ENCODE assay signal across 29 cellular contexts in genomic region chr1:44043176-44044070, GRCh38. TPM values are rescaled to one million over a fixed set of nuclear protein-coding genes. Genes with fewer than 3 reads are reported as not detected.
A peak's percentile ranks its signal among the peaks of the same experiment; 100 is the strongest.
DNase-seq lines count a peak whose midpoint lies in the region; ATAC-seq and TF ChIP-seq lines count a peak whose summit lies in the region.
"Had no signal": no experiment of that assay in that cellular context is flagged by ENCODE, and none has a peak within 500 bp of the region (broad histone marks: within the 10 kb centered on the region; RNA-seq: fewer than 3 reads in every experiment).

No MANE protein-coding gene starts in this region.

- DNase-seq in NCI-H82 (lab: John Stamatoyannopoulos, UW) (peak; percentile 95), endodermal cell (peak; percentile 43), mucosa of descending colon (no peak), dermis blood vessel endothelial cell (no peak), NCI-H2081 treated with DMSO at 0.1 percent for 48 hours (lab: John Stamatoyannopoulos, UW) (no peak), KG1 (lab: John Stamatoyannopoulos, UW) (no peak)
- DNase-seq in effector memory CD8-positive, alpha-beta T cell: no peak
- DNase-seq: activated CD4-positive, alpha-beta T cell treated with anti-CD3 and anti-CD28 coated beads, Interleukin-2, amount 50 U/mL, for 48 hours; activated gamma-delta T cell treated with Interleukin-2 at 50 U/mL for 16 hours; activated naive CD8-positive, alpha-beta T cell treated with anti-CD3 and anti-CD28 coated beads, Interleukin-2, amount 50 U/mL, for 24 hours; activated T-cell treated with anti-CD3 and anti-CD28 coated beads, Interleukin-2, amount 50 U/mL, for 48 hours; CD8-positive, alpha-beta T cell; central memory CD4-positive, alpha-beta T cell; GOT3; hippocampal formation; Kasumi-1; MV-4-11; NCI-H1436 treated with DMSO at 0.1 percent for 48 hours; NCI-H774; small intestine; stimulated activated naive CD8-positive, alpha-beta T cell treated with anti-CD3 and anti-CD28 coated beads, Interleukin-15, Interleukin-2, amounts not matched to agents 100 U/mL and 50 U/mL, for 24 hours; uterus had no signal

- H3K4me2 ChIP-seq in BLaER1 treated with 17β-estradiol and CSF1 and Interleukin-3, amounts not matched to agents 10 nM and 100 nM: peak overlapping the region in 8 of 11 experiments; percentile 5 to 52 (median 34); a peak in 11 of 22 replicates

- H3K4me1 Mint-ChIP-seq in endodermal cell: peaks cover 4% of the 10 kb centered on the region
- H3K4me1 Mint-ChIP-seq in effector memory CD8-positive, alpha-beta T cell (ENCODE audit: low read depth in 2 of 2): peaks cover 2 to 3% of the 10 kb centered on the region in 2 donors

- no peaks in the 10 kb centered on the region for H3K9me3 ChIP-seq in BLaER1 treated with 17β-estradiol and CSF1 and Interleukin-3, amounts not matched to agents 10 nM and 100 nM (replicated peaks in 1 of 11)
- H3K9me3 ChIP-seq in endodermal cell (ENCODE audit: control insufficient read depth, low read length) (no peaks in the 10 kb centered on the region), mucosa of descending colon (no peaks in the 10 kb centered on the region)
- H3K9me3 ChIP-seq: right atrium auricular region, thoracic aorta, uterus had no signal

- no peak overlapping the region for H3K9ac ChIP-seq in BLaER1 treated with 17β-estradiol and CSF1 and Interleukin-3, amounts not matched to agents 10 nM and 100 nM
- H3K9ac ChIP-seq in endodermal cell (ENCODE audit: extremely low read depth, low read length, poor library complexity, severe bottlenecking): no peak overlapping the region
- H3K9ac ChIP-seq: parathyroid adenoma had no signal

- H3K27me3 ChIP-seq in BLaER1 treated with 17β-estradiol and CSF1 and Interleukin-3, amounts not matched to agents 10 nM and 100 nM: no peaks in the 10 kb centered on the region
- H3K27me3 ChIP-seq in endodermal cell (ENCODE audit: control insufficient read depth, insufficient read depth, low read length, poor library complexity, severe bottlenecking): no peaks in the 10 kb centered on the region
- H3K27me3 ChIP-seq: right atrium auricular region, uterus had no signal

- TF ChIP-seq CTCF in endodermal cell (conservative IDR thresholded peaks at IDR 0.05) (no peak), mucosa of descending colon (IDR thresholded peaks at IDR 0.05) (no peak)

- H3K36me3 Mint-ChIP-seq in endodermal cell (ENCODE audit: low read depth): no peaks in the 10 kb centered on the region
- no peaks in the 10 kb centered on the region for H3K36me3 Mint-ChIP-seq in effector memory CD8-positive, alpha-beta T cell (ENCODE audit: insufficient read depth)
- H3K36me3 Mint-ChIP-seq: CD8-positive, alpha-beta T cell had no signal

- H3K27ac Mint-ChIP-seq in endodermal cell: no peak overlapping the region
- no peak overlapping the region for H3K27ac Mint-ChIP-seq in effector memory CD8-positive, alpha-beta T cell
- H3K27ac Mint-ChIP-seq: activated naive CD8-positive, alpha-beta T cell treated with anti-CD3 and anti-CD28 coated beads, Interleukin-2, amount 50 U/mL, for 24 hours; CD8-positive, alpha-beta T cell had no signal

- intact Hi-C loops in mucosa of descending colon (cut with DNase I, micrococcal nuclease): no loop called here

- H3K4me3 Mint-ChIP-seq in endodermal cell: no peak overlapping the region
- H3K4me3 Mint-ChIP-seq in effector memory CD8-positive, alpha-beta T cell: no peak overlapping the region
- H3K4me3 Mint-ChIP-seq: activated naive CD8-positive, alpha-beta T cell treated with anti-CD3 and anti-CD28 coated beads, Interleukin-2, amount 50 U/mL, for 24 hours; CD8-positive, alpha-beta T cell; neural crest cell had no signal

- no peaks in the 10 kb centered on the region for H3K36me3 ChIP-seq in BLaER1 treated with 17β-estradiol and CSF1 and Interleukin-3, amounts not matched to agents 10 nM and 100 nM
- H3K36me3 ChIP-seq in endodermal cell (ENCODE audit: control insufficient read depth, insufficient read depth, low read length) (no peaks in the 10 kb centered on the region), mucosa of descending colon (ENCODE audit: low read depth) (no peaks in the 10 kb centered on the region)
- H3K36me3 ChIP-seq: right atrium auricular region, thoracic aorta, uterus had no signal

- no peaks in the 10 kb centered on the region for H3K9me3 Mint-ChIP-seq in endodermal cell
- H3K9me3 Mint-ChIP-seq in effector memory CD8-positive, alpha-beta T cell: no peaks in the 10 kb centered on the region
- H3K9me3 Mint-ChIP-seq: activated naive CD8-positive, alpha-beta T cell treated with anti-CD3 and anti-CD28 coated beads, Interleukin-2, amount 50 U/mL, for 24 hours; CD8-positive, alpha-beta T cell; neural crest cell had no signal

- H3K27me3 Mint-ChIP-seq in endodermal cell (ENCODE audit: insufficient read depth): peaks cover 18% of the 10 kb centered on the region
- H3K27me3 Mint-ChIP-seq in effector memory CD8-positive, alpha-beta T cell: peaks cover 33 to 35% of the 10 kb centered on the region in 2 donors

- peak; percentile 31 for ATAC-seq in mucosa of descending colon
- no peak for ATAC-seq in effector memory CD8-positive, alpha-beta T cell (replicated peaks)
- ATAC-seq: activated naive CD8-positive, alpha-beta T cell treated with anti-CD3 and anti-CD28 coated beads, Interleukin-2, amount 50 U/mL, for 24 hours; CD8-positive, alpha-beta T cell; stimulated activated naive CD8-positive, alpha-beta T cell treated with anti-CD3 and anti-CD28 coated beads, Interleukin-15, Interleukin-2, amounts not matched to agents 100 U/mL and 50 U/mL, for 24 hours had no signal

- H3K4me1 ChIP-seq in BLaER1 treated with 17β-estradiol and CSF1 and Interleukin-3, amounts not matched to agents 10 nM and 100 nM: peaks cover 9 to 55% (median 31%) of the 10 kb centered on the region in 10 experiments
- H3K4me1 ChIP-seq in endodermal cell (ENCODE audit: control insufficient read depth, insufficient read depth, low read length) (no peaks in the 10 kb centered on the region), mucosa of descending colon (ENCODE audit: low read depth) (no peaks in the 10 kb centered on the region)
- H3K4me1 ChIP-seq: parathyroid adenoma, uterus had no signal

- no peak overlapping the region for H3K4me3 ChIP-seq in BLaER1 treated with 17β-estradiol and CSF1 and Interleukin-3, amounts not matched to agents 10 nM and 100 nM
- no peak overlapping the region for H3K4me3 ChIP-seq in endodermal cell (ENCODE audit: low read length)
- H3K4me3 ChIP-seq in mucosa of descending colon: no peak overlapping the region
- H3K4me3 ChIP-seq: right atrium auricular region, thoracic aorta, uterus had no signal

- no peaks in the 10 kb centered on the region for H4K20me1 ChIP-seq in BLaER1 treated with 17β-estradiol and CSF1 and Interleukin-3, amounts not matched to agents 10 nM and 100 nM

- 71 to 85% methylated on average over 2 to 16 of the region's 16 CpGs for WGBS in endodermal cell (ENCODE audit: insufficient coverage in 1 of 2, insufficient read length in 1 of 2), 2 experiments

- H3K27ac ChIP-seq in BLaER1 treated with 17β-estradiol and CSF1 and Interleukin-3, amounts not matched to agents 10 nM and 100 nM: peak overlapping the region in 2 of 11 experiments; percentile 12 to 15; a peak in 1 of 22 replicates
- H3K27ac ChIP-seq in endodermal cell (ENCODE audit: low read depth, low read length): no peak overlapping the region
- H3K27ac ChIP-seq: HL-60, parathyroid adenoma, right atrium auricular region, RWPE1, thoracic aorta, uterus had no signal

RNA-seq across cellular contexts. Expression of gene SLC6A9, which starts 12.2 kb away (rescaled TPM):
- total RNA-seq in endodermal cell (10 to 100 TPM in 1 of 2 donors, 1 to 10 TPM in 1; 5.7 to 11.4 TPM), mucosa of descending colon (10 to 100 TPM; 21.1 to 52.5 (median 38.1) TPM), dermis blood vessel endothelial cell (0.23 TPM in 1 of 2 replicates, not detected in the other)
- 24.7 TPM for polyA plus RNA-seq in endodermal cell (2013, experiment 1 of 2)
- 15.9 TPM for polyA plus RNA-seq in endodermal cell (2013, experiment 2 of 2)
- total RNA-seq: CD8-positive, alpha-beta T cell had no signal

RNA-seq across cellular contexts. Expression of gene CCDC24, which starts 52.0 kb away (rescaled TPM):
- 10 to 100 TPM; 26.6 to 31.1 TPM for total RNA-seq in endodermal cell
- polyA plus RNA-seq in endodermal cell (2013, experiment 1 of 2): 13.3 TPM
- polyA plus RNA-seq in endodermal cell (2013, experiment 2 of 2): 11.1 TPM
- 10 to 100 TPM; 13.4 to 19.6 (median 16.9) TPM for total RNA-seq in mucosa of descending colon
- 1.7 and 2.2 TPM in 2 replicates for total RNA-seq in dermis blood vessel endothelial cell

Comparison
In these comparisons a context has a peak if more than half of its experiments do, and no peak if none do; other contexts are left out.
1. DNase-seq: peak in NCI-H82 (single experiment) and endodermal cell (single experiment); none in mucosa of descending colon (0 of 3), dermis blood vessel endothelial cell (single experiment), effector memory CD8-positive, alpha-beta T cell (0 of 3), NCI-H2081 treated with DMSO at 0.1 percent for 48 hours (single experiment) and KG1 (single experiment).